ENCODE assay signal across 14 cellular contexts in genomic region chr3:142644502-142644901, GRCh38. TPM values are rescaled to one million over a fixed set of nuclear protein-coding genes. Genes with fewer than 3 reads are reported as not detected.
DNase-seq lines count a peak whose midpoint lies in the region; ATAC-seq and TF ChIP-seq lines count a peak whose summit lies in the region.
"Had no signal": no experiment of that assay in that cellular context is flagged by ENCODE, and none has a peak within 500 bp of the region (broad histone marks: within the 10 kb centered on the region; RNA-seq: fewer than 3 reads in every experiment).

No MANE protein-coding gene starts in this region.

- no peaks in the 10 kb centered on the region for H3K79me2 ChIP-seq in mammary epithelial cell (ENCODE audit: insufficient read depth, low read length)

- in situ Hi-C loops in mammary epithelial cell (cut with MboI; ENCODE audit: low sequenced_read_pairs in 2 of 2) = no loop called here

- no peak overlapping the region for H2AK5ac ChIP-seq in mesenchymal stem cell (ENCODE audit: low read length, severe bottlenecking)

- no peak overlapping the region for H4K8ac ChIP-seq in mesenchymal stem cell (ENCODE audit: low read length)

- H3K9me3 ChIP-seq in mammary epithelial cell (replicated peaks; ENCODE audit: insufficient read depth, low read length) = no peaks in the 10 kb centered on the region
- no peaks in the 10 kb centered on the region for H3K9me3 ChIP-seq in breast epithelium
- H3K9me3 ChIP-seq in colonic mucosa = no peaks in the 10 kb centered on the region
- H3K9me3 ChIP-seq in mesenchymal stem cell (ENCODE audit: control insufficient read depth, low read length) = no peaks in the 10 kb centered on the region
- H3K9me3 ChIP-seq: BLaER1 treated with 17β-estradiol and CSF1 and Interleukin-3, amounts not matched to agents 10 nM and 100 nM had no signal

- H4K20me1 ChIP-seq in mammary epithelial cell (ENCODE audit: insufficient read depth, low read length) = no peaks in the 10 kb centered on the region
- H4K20me1 ChIP-seq: BLaER1 treated with 17β-estradiol and CSF1 and Interleukin-3, amounts not matched to agents 10 nM and 100 nM had no signal

- no peak for TF ChIP-seq POLR2A in breast epithelium (IDR thresholded peaks at IDR 0.05)

- no peaks in the 10 kb centered on the region for H3K27me3 ChIP-seq in mammary epithelial cell (ENCODE audit: insufficient read depth, low read length)
- no peaks in the 10 kb centered on the region for H3K27me3 ChIP-seq in breast epithelium
- no peaks in the 10 kb centered on the region for H3K27me3 ChIP-seq in colonic mucosa
- H3K27me3 ChIP-seq in mesenchymal stem cell (ENCODE audit: control insufficient read depth in 1 of 2, insufficient read depth in 1 of 2, low read length in 2 of 2) = no peaks in the 10 kb centered on the region
- H3K27me3 ChIP-seq: BLaER1 treated with 17β-estradiol and CSF1 and Interleukin-3, amounts not matched to agents 10 nM and 100 nM had no signal

- H3K36me3 ChIP-seq in mammary epithelial cell (ENCODE audit: insufficient read depth, low read length) (no peaks in the 10 kb centered on the region), breast epithelium (no peaks in the 10 kb centered on the region), colonic mucosa (no peaks in the 10 kb centered on the region), mesenchymal stem cell (ENCODE audit: control insufficient read depth in 1 of 2, insufficient read depth in 2 of 2, low read depth in 1 of 2, low read length in 2 of 2) (no peaks in the 10 kb centered on the region)
- H3K36me3 ChIP-seq: BLaER1 treated with 17β-estradiol and CSF1 and Interleukin-3, amounts not matched to agents 10 nM and 100 nM had no signal

- no peak overlapping the region for H4K91ac ChIP-seq in mesenchymal stem cell (ENCODE audit: low read length)

- intact Hi-C loops in mammary epithelial cell (cut with micrococcal nuclease) = no loop called here
- intact Hi-C loops in breast epithelium (cut with DNase I; ENCODE audit: low total_unique reads) = no loop called here
- intact Hi-C loops in colonic mucosa (cut with DNase I) = loop anchor here (2.0 kb wide), 1 partner anchor 18 kb away; no protein-coding TSS in a partner anchor

- no peak overlapping the region for H3K14ac ChIP-seq in mesenchymal stem cell (ENCODE audit: low read length in 2 of 2)

- TF ChIP-seq CTCF in mammary epithelial cell (conservative IDR thresholded peaks at IDR 0.05 in 1 of 2, IDR thresholded peaks at IDR 0.05 in 1 of 2; ENCODE audit: extremely low read depth in 1 of 2, insufficient read depth in 1 of 2, low read depth in 1 of 2, low read length in 2 of 2) (no peak), breast epithelium (IDR thresholded peaks at IDR 0.05) (no peak), colonic mucosa (IDR thresholded peaks at IDR 0.05) (no peak)

- no peak overlapping the region for H3K9ac ChIP-seq in mammary epithelial cell (ENCODE audit: insufficient read depth, low read length)
- no peak overlapping the region for H3K9ac ChIP-seq in colonic mucosa (ENCODE audit: low read depth in 2 of 2, low read length in 2 of 2)
- H3K9ac ChIP-seq in mesenchymal stem cell (ENCODE audit: low read length) = no peak overlapping the region
- H3K9ac ChIP-seq: BLaER1 treated with 17β-estradiol and CSF1 and Interleukin-3, amounts not matched to agents 10 nM and 100 nM had no signal

- H3K18ac ChIP-seq in mesenchymal stem cell (ENCODE audit: low read depth in 1 of 2, low read length in 2 of 2) = no peak overlapping the region

- no peak overlapping the region for H2AFZ ChIP-seq in mammary epithelial cell (ENCODE audit: low read depth, low read length)
- no peak overlapping the region for H2AFZ ChIP-seq in mesenchymal stem cell (ENCODE audit: low read depth, low read length)

- H3K27ac ChIP-seq in mammary epithelial cell (ENCODE audit: insufficient read depth, low read depth, low read length) (peak overlapping the region; percentile 41), breast epithelium (no peak overlapping the region), colonic mucosa (peak overlapping the region; percentile 61), mesenchymal stem cell (ENCODE audit: low read length, poor library complexity, severe bottlenecking) (peak overlapping the region; percentile 80)
- H3K27ac ChIP-seq: 22Rv1; BLaER1 treated with 17β-estradiol and CSF1 and Interleukin-3, amounts not matched to agents 10 nM and 100 nM had no signal

- peaks cover 9% of the 10 kb centered on the region for H3K79me1 ChIP-seq in mesenchymal stem cell (replicated peaks; ENCODE audit: low read length, poor library complexity, severe bottlenecking)

- no peak overlapping the region for H3K4me2 ChIP-seq in mammary epithelial cell (ENCODE audit: insufficient read depth, low read depth, low read length)
- H3K4me2 ChIP-seq in mesenchymal stem cell (ENCODE audit: low read length, poor library complexity, severe bottlenecking) = no peak overlapping the region
- H3K4me2 ChIP-seq: BLaER1 treated with 17β-estradiol and CSF1 and Interleukin-3, amounts not matched to agents 10 nM and 100 nM had no signal

- CTCF ChIA-PET in mammary epithelial cell (lab: Charles Lee; ENCODE audit: low non-redundant PET) = no interaction called here

- peaks cover 40% of the 10 kb centered on the region for H3K4me1 ChIP-seq in mammary epithelial cell (ENCODE audit: insufficient read depth, low read length)
- no peaks in the 10 kb centered on the region for H3K4me1 ChIP-seq in breast epithelium
- no peaks in the 10 kb centered on the region for H3K4me1 ChIP-seq in colonic mucosa
- H3K4me1 ChIP-seq in mesenchymal stem cell (ENCODE audit: control insufficient read depth, insufficient read depth, low read depth, low read length) = peaks cover 3% of the 10 kb centered on the region
- H3K4me1 ChIP-seq: BLaER1 treated with 17β-estradiol and CSF1 and Interleukin-3, amounts not matched to agents 10 nM and 100 nM had no signal

- DNase-seq in mammary epithelial cell (no peak), breast epithelium (ENCODE audit: low spot score in 2 of 2) (no peak), colonic mucosa (no peak), mesenchymal stem cell (no peak), SW 1271 (lab: John Stamatoyannopoulos, UW) (no peak), D341Med (ENCODE audit: low spot score) (no peak)
- DNase-seq: CD4-positive, CD25-positive, alpha-beta regulatory T cell; DMS 273 treated with DMSO at 0.1 percent for 48 hours; HCEC 1CT had no signal

- H2BK5ac ChIP-seq in mesenchymal stem cell (ENCODE audit: low read depth, low read length, poor library complexity, severe bottlenecking) = no peak overlapping the region

- H3K4me3 ChIP-seq in mammary epithelial cell (replicated peaks in 1 of 3; ENCODE audit: insufficient read depth in 1 of 3, low read depth in 2 of 3, low read length in 3 of 3) (no peak overlapping the region), breast epithelium (no peak overlapping the region), colonic mucosa (no peak overlapping the region), mesenchymal stem cell (ENCODE audit: insufficient read depth in 1 of 2, low read depth in 1 of 2, low read length in 2 of 2) (no peak overlapping the region)
- H3K4me3 ChIP-seq: BLaER1 treated with 17β-estradiol and CSF1 and Interleukin-3, amounts not matched to agents 10 nM and 100 nM; GM12878 had no signal

- WGBS in mammary epithelial cell (ENCODE audit: low coverage, missing lambda C conversion rate) = 87% methylated on average over 6 of the region's 6 CpGs
- WGBS in mesenchymal stem cell = 96% methylated on average over 5 of the region's 6 CpGs

- dilution Hi-C loops in mammary epithelial cell (cut with HindIII; ENCODE audit: low sequenced_read_pairs) = no loop called here

- H3K23ac ChIP-seq in mesenchymal stem cell (ENCODE audit: low read length in 2 of 2) = no peak overlapping the region

- ATAC-seq in HG03565 (IDR thresholded peaks at IDR 0.05; ENCODE audit: unreplicated experiment) = no peak
- ATAC-seq: GM12878 had no signal

- no peak overlapping the region for H2BK15ac ChIP-seq in mesenchymal stem cell (ENCODE audit: low read depth, poor library complexity, severe bottlenecking)

- H2BK120ac ChIP-seq in mesenchymal stem cell (ENCODE audit: low read depth, low read length) = no peak overlapping the region

- H3K4ac ChIP-seq in mesenchymal stem cell (ENCODE audit: low read depth in 1 of 2, low read length in 2 of 2) = no peak overlapping the region

- H2BK12ac ChIP-seq in mesenchymal stem cell (ENCODE audit: low read length in 2 of 2) = no peak overlapping the region

- no TSS peak for BruUV-seq in mammary epithelial cell (replicated peaks; lab: Mats Ljungman, UMichigan)

RNA-seq across cellular contexts. Expression of gene PLS1, which starts 48.3 kb away (rescaled TPM):
- total RNA-seq in mammary epithelial cell = 1 to 10 TPM; 4.0 to 6.8 TPM
- polyA plus RNA-seq in mammary epithelial cell = 7.1 TPM
- polyA minus RNA-seq in mammary epithelial cell = 22.1 TPM
- 10 to 100 TPM in 2 of 3 donors, 1 to 10 TPM in 1; 1.6 to 18.4 (median 15.7) TPM for total RNA-seq in breast epithelium
- 100 to 1,000 TPM; 252 to 418 TPM for total RNA-seq in colonic mucosa
- polyA plus RNA-seq in mesenchymal stem cell (2013, experiment 1 of 2) = 0.68 TPM
- 0.70 TPM for polyA plus RNA-seq in mesenchymal stem cell (2013, experiment 2 of 2)
- polyA plus RNA-seq: IgD-negative memory B cell had no signal

Comparison
In these comparisons a context has a peak if more than half of its experiments do, and no peak if none do; other contexts are left out.
1. H3K27ac ChIP-seq: peak in mammary epithelial cell (single experiment), colonic mucosa (single experiment) and mesenchymal stem cell (single experiment); none in breast epithelium (0 of 2).
2. RNA of gene PLS1, which starts 48.3 kb away (total RNA-seq): 252 to 418 TPM in colonic mucosa; 1.6 to 18.4 TPM in breast epithelium and 4.0 to 6.8 TPM in mammary epithelial cell; every median in the first group is over 10 times any median in the second.